ENCODE assay signal across 19 cellular contexts in genomic region chr9:130785053-130785452, GRCh38. TPM values are rescaled to one million over a fixed set of nuclear protein-coding genes. Genes with fewer than 3 reads are reported as not detected.
DNase-seq lines count a peak whose midpoint lies in the region; ATAC-seq and TF ChIP-seq lines count a peak whose summit lies in the region.
"Had no signal": no experiment of that assay in that cellular context is flagged by ENCODE, and none has a peak within 500 bp of the region (broad histone marks: within the 10 kb centered on the region; RNA-seq: fewer than 3 reads in every experiment).

No MANE protein-coding gene starts in this region.

- no peak overlapping the region for H2BK20ac ChIP-seq in IMR-90 (ENCODE audit: low read depth, low read length)

- H2AK5ac ChIP-seq in IMR-90 (ENCODE audit: low read depth, low read length) (0 out of 2 replicates have a peak overlapping the region, but pooled peaks have one; percentile 35), mesenchymal stem cell (ENCODE audit: low read length, severe bottlenecking) (no peak overlapping the region)

- no peak overlapping the region for H2AK9ac ChIP-seq in IMR-90 (replicated peaks; ENCODE audit: low read depth, low read length, poor library complexity)

- no peak overlapping the region for H4K91ac ChIP-seq in IMR-90 (ENCODE audit: insufficient read depth, low read depth, low read length)
- H4K91ac ChIP-seq in mesenchymal stem cell (ENCODE audit: low read length), result peak overlapping the region; percentile 70

- H3K9ac ChIP-seq in IMR-90 (ENCODE audit: low read depth, low read length) (no peak overlapping the region), mesenchymal stem cell (ENCODE audit: low read length) (no peak overlapping the region)
- H3K9ac ChIP-seq: KMS-11 had no signal

- intact Hi-C loops in left ventricle myocardium inferior (cut with micrococcal nuclease), result no loop called here
- intact Hi-C loops in IMR-90 (cut with micrococcal nuclease), result no loop called here
- intact Hi-C loops in stomach (cut with DNase I; ENCODE audit: low total_unique reads), result no loop called here

- peaks cover 63% of the 10 kb centered on the region for H3K4me1 ChIP-seq in left ventricle myocardium inferior
- peaks cover 0 to 62% of the 10 kb centered on the region in 2 donors for H3K4me1 ChIP-seq in right atrium auricular region
- H3K4me1 ChIP-seq in IMR-90 (ENCODE audit: control insufficient read depth, insufficient read depth, low read length), result peaks cover 9% of the 10 kb centered on the region
- H3K4me1 ChIP-seq in mesenchymal stem cell (ENCODE audit: control insufficient read depth, insufficient read depth, low read depth, low read length), result peaks cover 10% of the 10 kb centered on the region
- H3K4me1 ChIP-seq in stomach, result peaks cover 22 to 60% (median 41%) of the 10 kb centered on the region in 4 donors

- H3K4ac ChIP-seq in IMR-90 (ENCODE audit: low read depth, low read length) (no peak overlapping the region), mesenchymal stem cell (ENCODE audit: low read depth in 1 of 2, low read length in 2 of 2) (no peak overlapping the region)

- H3K56ac ChIP-seq in IMR-90 (ENCODE audit: extremely low read depth, insufficient read depth, low read length), result no peak overlapping the region

- H3K27me3 ChIP-seq in left ventricle myocardium inferior (ENCODE audit: low read depth) (no peaks in the 10 kb centered on the region), right atrium auricular region (no peaks in the 10 kb centered on the region), IMR-90 (ENCODE audit: control insufficient read depth, insufficient read depth, low read length) (no peaks in the 10 kb centered on the region), mesenchymal stem cell (ENCODE audit: control insufficient read depth in 1 of 2, insufficient read depth in 1 of 2, low read length in 2 of 2) (no peaks in the 10 kb centered on the region), stomach (no peaks in the 10 kb centered on the region)
- H3K27me3 ChIP-seq: SJSA1 had no signal

- peak overlapping the region; percentile 58 for H3K27ac ChIP-seq in left ventricle myocardium inferior (replicated peaks)
- H3K27ac ChIP-seq in right atrium auricular region, result peak overlapping the region in 1 of 2 donors; percentile 70
- no peak overlapping the region for H3K27ac ChIP-seq in IMR-90 (ENCODE audit: insufficient read depth, low read length)
- no peak overlapping the region for H3K27ac ChIP-seq in mesenchymal stem cell (ENCODE audit: low read length, poor library complexity, severe bottlenecking)
- H3K27ac ChIP-seq in stomach, result peak overlapping the region; percentile 23 to 55 (median 50)
- H3K27ac ChIP-seq: KMS-11, SJSA1 had no signal

- no peak for ATAC-seq in IMR-90 (ENCODE audit: low read depth)
- ATAC-seq in GM21381 (IDR thresholded peaks at IDR 0.05; ENCODE audit: unreplicated experiment), result no peak
- no peak for ATAC-seq in activated CD4-positive, CD25-positive, alpha-beta regulatory T cell treated with anti-CD3 and anti-CD28 coated beads, Interleukin-2, amount 50 U/mL, for 24 hours
- ATAC-seq: PC-3 had no signal

- H3K23ac ChIP-seq in IMR-90 (ENCODE audit: low read depth, low read length), result no peak overlapping the region
- H3K23ac ChIP-seq in mesenchymal stem cell (ENCODE audit: low read length in 2 of 2), result no peak overlapping the region

- peaks cover 12% of the 10 kb centered on the region for H3K9me3 ChIP-seq in left ventricle myocardium inferior (replicated peaks)
- peaks cover 0 to 12% of the 10 kb centered on the region in 2 donors for H3K9me3 ChIP-seq in right atrium auricular region
- peaks cover 4% of the 10 kb centered on the region for H3K9me3 ChIP-seq in IMR-90 (ENCODE audit: control insufficient read depth, insufficient read depth, low read length)
- H3K9me3 ChIP-seq in mesenchymal stem cell (ENCODE audit: control insufficient read depth, low read length), result peaks cover 5% of the 10 kb centered on the region
- H3K9me3 ChIP-seq in stomach, result peaks cover 0 to 10% (median 7%) of the 10 kb centered on the region in 4 donors
- H3K9me3 ChIP-seq: SJSA1 had no signal

- DNase-seq in left ventricle myocardium inferior (no peak), right atrium auricular region (ENCODE audit: low spot score) (no peak), IMR-90 (no peak), mesenchymal stem cell (no peak), stomach (peak; percentile 47)
- DNase-seq: Calu3; DMS79 treated with DMSO at 0.1 percent for 48 hours; GF-D8; MM.1S; NCI-H2029; NCI-H446; NCI-H526; NCI-H82; NK-92 treated with Interleukin-12 subunit alpha and Interleukin-12 subunit beta, amount 100 ng/mL, for 24 hours; PC-3 had no signal

- TF ChIP-seq CTCF in left ventricle myocardium inferior (IDR thresholded peaks at IDR 0.05; ENCODE audit: borderline replicate concordance), result no peak
- TF ChIP-seq CTCF in right atrium auricular region (IDR thresholded peaks at IDR 0.05), result no peak
- TF ChIP-seq CTCF in IMR-90 (conservative IDR thresholded peaks at IDR 0.05; ENCODE audit: low read depth, low read length), result no peak
- TF ChIP-seq CTCF in stomach (IDR thresholded peaks at IDR 0.05), result no peak

- POLR2A ChIA-PET in IMR-90 (lab: Charles Lee; ENCODE audit: unreplicated experiment), result no interaction called here

- H2BK5ac ChIP-seq in IMR-90 (ENCODE audit: low read depth, low read length, poor library complexity, severe bottlenecking) (no peak overlapping the region), mesenchymal stem cell (ENCODE audit: low read depth, low read length, poor library complexity, severe bottlenecking) (no peak overlapping the region)

- in situ Hi-C loops in IMR-90 (cut with MboI; ENCODE audit: low sequenced_read_pairs), result no loop called here

- H2BK120ac ChIP-seq in IMR-90 (ENCODE audit: low read depth, low read length) (no peak overlapping the region), mesenchymal stem cell (ENCODE audit: low read depth, low read length) (no peak overlapping the region)

- WGBS in IMR-90 (ENCODE audit: extremely low coverage in 2 of 2, insufficient read length in 1 of 2), 2 experiments, result no CpG with 5 or more reads among the region's 8 CpGs
- over 99% methylated on average over 5 of the region's 8 CpGs for WGBS in mesenchymal stem cell
- 34 to 74% (median 51%) methylated on average over 8 of the region's 8 CpGs for WGBS in stomach, 5 donors

- no peak overlapping the region for H4K5ac ChIP-seq in IMR-90 (ENCODE audit: low read depth, low read length)

- peak overlapping the region in 1 of 2 experiments; percentile 15 for H2BK12ac ChIP-seq in mesenchymal stem cell (ENCODE audit: low read length in 2 of 2)

- H3K18ac ChIP-seq in IMR-90 (ENCODE audit: low read depth, low read length) (no peak overlapping the region), mesenchymal stem cell (ENCODE audit: low read depth in 1 of 2, low read length in 2 of 2) (no peak overlapping the region)

- H2AFZ ChIP-seq in IMR-90 (replicated peaks; ENCODE audit: low read length, poor library complexity) (no peak overlapping the region), mesenchymal stem cell (ENCODE audit: low read depth, low read length) (no peak overlapping the region)

- no peak overlapping the region for H3K14ac ChIP-seq in IMR-90 (replicated peaks; ENCODE audit: low read depth, low read length)
- peak overlapping the region in 1 of 2 experiments; percentile 35 for H3K14ac ChIP-seq in mesenchymal stem cell (ENCODE audit: low read length in 2 of 2)

- CTCF ChIA-PET in IMR-90 (lab: Yijun Ruan, JAX), result no interaction called here

- TF ChIP-seq EP300 in stomach (IDR thresholded peaks at IDR 0.05), result no peak

- H2BK15ac ChIP-seq in IMR-90 (ENCODE audit: low read depth, low read length), result no peak overlapping the region
- peak overlapping the region; percentile 60 for H2BK15ac ChIP-seq in mesenchymal stem cell (ENCODE audit: low read depth, poor library complexity, severe bottlenecking)

- H3K4me2 ChIP-seq in IMR-90 (ENCODE audit: low read depth, low read length) (no peak overlapping the region), mesenchymal stem cell (ENCODE audit: low read length, poor library complexity, severe bottlenecking) (no peak overlapping the region)
- H3K4me2 ChIP-seq: KMS-11 had no signal

- no TSS peak for BruUV-seq in IMR-90 (replicated peaks; lab: Mats Ljungman, UMichigan)

- dilution Hi-C loops in IMR-90 (cut with HindIII; ENCODE audit: low sequenced_read_pairs, unreplicated experiment), result no loop called here

- no peak for TF ChIP-seq RAD21 in IMR-90 (IDR thresholded peaks at IDR 0.05; ENCODE audit: low read length)

- H3K79me1 ChIP-seq in IMR-90 (ENCODE audit: low read depth in 1 of 2, low read length in 2 of 2) (peaks cover 42 to 65% of the 10 kb centered on the region in 2 experiments), mesenchymal stem cell (replicated peaks; ENCODE audit: low read length, poor library complexity, severe bottlenecking) (peaks cover 35% of the 10 kb centered on the region)

- H3K4me3 ChIP-seq in left ventricle myocardium inferior (no peak overlapping the region), right atrium auricular region (no peak overlapping the region), IMR-90 (ENCODE audit: insufficient read depth, low read depth, low read length) (no peak overlapping the region), mesenchymal stem cell (ENCODE audit: insufficient read depth in 1 of 2, low read depth in 1 of 2, low read length in 2 of 2) (no peak overlapping the region), stomach (no peak overlapping the region)
- H3K4me3 ChIP-seq: SJSA1 had no signal

- H3K36me3 ChIP-seq in left ventricle myocardium inferior (peaks cover 3% of the 10 kb centered on the region), right atrium auricular region (no peaks in the 10 kb centered on the region), IMR-90 (ENCODE audit: control insufficient read depth, insufficient read depth, low read length) (no peaks in the 10 kb centered on the region), mesenchymal stem cell (ENCODE audit: control insufficient read depth in 1 of 2, insufficient read depth in 2 of 2, low read depth in 1 of 2, low read length in 2 of 2) (peaks cover 0 to 4% of the 10 kb centered on the region in 2 experiments), stomach (no peaks in the 10 kb centered on the region)
- H3K36me3 ChIP-seq: SJSA1 had no signal

- TF ChIP-seq POLR2A in IMR-90 (IDR thresholded peaks at IDR 0.05; ENCODE audit: low read depth, low read length) (no peak), stomach (IDR thresholded peaks at IDR 0.05) (no peak)

- H4K8ac ChIP-seq in IMR-90 (ENCODE audit: low read depth in 2 of 2, low read length in 2 of 2), result no peak overlapping the region
- H4K8ac ChIP-seq in mesenchymal stem cell (ENCODE audit: low read length), result no peak overlapping the region

- H4K20me1 ChIP-seq in IMR-90 (ENCODE audit: insufficient read depth, low read length), result peaks cover 5% of the 10 kb centered on the region; the same call in 1 of the 2 replicates

- peaks cover 10% of the 10 kb centered on the region for H3K9me1 ChIP-seq in IMR-90 (ENCODE audit: insufficient read depth, low read length)

RNA-seq across cellular contexts. Expression of gene ABL1, which starts 50.0 kb away (rescaled TPM):
- total RNA-seq in left ventricle myocardium inferior (30.7 TPM), right atrium auricular region (10 to 100 TPM; 26.3 to 38.9 TPM), IMR-90 (2012; rRNA removed) (31.9 and 33.7 TPM in 2 replicates), stomach (10 to 100 TPM; 36.2 to 95.9 (median 61.4) TPM)
- polyA plus RNA-seq in IMR-90 (2012; rRNA removed) (49.1 and 50.7 TPM in 2 replicates), stomach (10 to 100 TPM; 19.0 to 34.2 (median 31.0) TPM)
- polyA plus RNA-seq in IMR-90 (2012; cell fraction: cytosol; rRNA removed), result 35.4 and 41.3 TPM in 2 replicates
- 61.9 and 74.7 TPM in 2 replicates for polyA plus RNA-seq in IMR-90 (2012; cell fraction: nucleus; rRNA removed; ENCODE audit: low replicate concordance)
- polyA plus RNA-seq in mesenchymal stem cell (2013, experiment 1 of 2), result 49.4 TPM
- 49.9 TPM for polyA plus RNA-seq in mesenchymal stem cell (2013, experiment 2 of 2)

Comparison
In these comparisons a context has a peak if more than half of its experiments do, and no peak if none do; other contexts are left out.
1. H3K27ac ChIP-seq: peak in left ventricle myocardium inferior (single experiment) and stomach (5 of 5); none in IMR-90 (single experiment) and mesenchymal stem cell (single experiment).